ENCODE assay signal across 37 cellular contexts in the genomic region with DNA sequence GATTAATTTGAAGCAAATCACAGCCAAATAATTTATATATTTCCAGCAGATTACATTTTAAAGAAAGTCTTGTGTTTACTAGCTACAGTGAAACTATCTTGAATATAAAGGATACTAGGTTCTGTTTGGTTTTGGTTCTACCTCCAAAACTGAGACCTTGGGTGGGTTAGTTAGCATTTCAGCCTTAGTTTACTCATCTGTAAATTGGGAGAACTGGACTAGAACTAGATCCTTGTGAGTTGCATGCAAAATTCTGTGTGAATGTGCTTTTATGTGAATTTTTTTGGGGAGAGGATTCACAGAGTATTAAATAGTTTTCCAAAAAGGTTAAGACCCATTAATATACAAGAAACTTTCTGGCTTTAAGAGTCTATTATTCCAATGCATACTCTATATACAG. TPM values are rescaled to one million over a fixed set of nuclear protein-coding genes. Genes with fewer than 3 reads are reported as not detected.
DNase-seq lines count a peak whose midpoint lies in the region; ATAC-seq, FAIRE-seq and TF ChIP-seq lines count a peak whose summit lies in the region.
"Had no signal": no experiment of that assay in that cellular context is flagged by ENCODE, and none has a peak within 500 bp of the region (broad histone marks: within the 10 kb centered on the region; RNA-seq: fewer than 3 reads in every experiment).

No MANE protein-coding gene starts in this region.

- H3K27me3 Mint-ChIP-seq in activated naive CD8-positive, alpha-beta T cell treated with anti-CD3 and anti-CD28 coated beads, Interleukin-2, amount 10 ng/mL, durations not matched to agents 7 days and 5 days: no peaks in the 10 kb centered on the region
- no peaks in the 10 kb centered on the region for H3K27me3 Mint-ChIP-seq in activated naive CD8-positive, alpha-beta T cell treated with anti-CD3 and anti-CD28 coated beads for 36 hours
- H3K27me3 Mint-ChIP-seq in glutamatergic neuron (ENCODE audit: unreplicated experiment): no peaks in the 10 kb centered on the region
- H3K27me3 Mint-ChIP-seq: activated naive CD8-positive, alpha-beta T cell; memory B cell; T-helper 17 cell had no signal

- no peak for FAIRE-seq in GM12878 (lab: Jason Lieb, UNC)
- FAIRE-seq: astrocyte, small intestine had no signal

- H3K9me3 ChIP-seq in GM12878 (replicated peaks; ENCODE audit: control insufficient read depth, insufficient read depth, low read length) (no peaks in the 10 kb centered on the region), transverse colon (no peaks in the 10 kb centered on the region), gastrocnemius medialis (no peaks in the 10 kb centered on the region)
- H3K9me3 ChIP-seq: BLaER1, neutrophil, tibial nerve had no signal

- H3K4me1 Mint-ChIP-seq in activated naive CD8-positive, alpha-beta T cell treated with anti-CD3 and anti-CD28 coated beads, Interleukin-2, amount 10 ng/mL, durations not matched to agents 7 days and 5 days: peaks cover 40% of the 10 kb centered on the region
- peaks cover 26% of the 10 kb centered on the region for H3K4me1 Mint-ChIP-seq in activated naive CD8-positive, alpha-beta T cell treated with anti-CD3 and anti-CD28 coated beads for 36 hours
- peaks cover 7% of the 10 kb centered on the region for H3K4me1 Mint-ChIP-seq in glutamatergic neuron (ENCODE audit: low read depth, unreplicated experiment)

- H3K4me3 Mint-ChIP-seq in activated naive CD8-positive, alpha-beta T cell treated with anti-CD3 and anti-CD28 coated beads, Interleukin-2, amount 10 ng/mL, durations not matched to agents 7 days and 5 days: peak overlapping the region; percentile 30
- H3K4me3 Mint-ChIP-seq in activated naive CD8-positive, alpha-beta T cell treated with anti-CD3 and anti-CD28 coated beads for 36 hours: no peak overlapping the region
- H3K4me3 Mint-ChIP-seq in glutamatergic neuron (ENCODE audit: unreplicated experiment): no peak overlapping the region
- H3K4me3 Mint-ChIP-seq: activated naive CD8-positive, alpha-beta T cell; endodermal cell; immature natural killer cell; memory B cell; T-helper 17 cell had no signal

- no peak overlapping the region for H2AFZ ChIP-seq in GM12878 (ENCODE audit: control insufficient read depth, low read depth, low read length)

- TF ChIP-seq POLR2A in NB4 (IDR thresholded peaks at IDR 0.05; ENCODE audit: extremely low read depth, insufficient read length) (no peak), GM12878 (IDR thresholded peaks at IDR 0.05; ENCODE audit: low read depth, low read length) (no peak), transverse colon (IDR thresholded peaks at IDR 0.05) (no peak), gastrocnemius medialis (IDR thresholded peaks at IDR 0.05) (no peak)

- H3K27ac Mint-ChIP-seq in activated naive CD8-positive, alpha-beta T cell treated with anti-CD3 and anti-CD28 coated beads, Interleukin-2, amount 10 ng/mL, durations not matched to agents 7 days and 5 days: no peak overlapping the region
- no peak overlapping the region for H3K27ac Mint-ChIP-seq in activated naive CD8-positive, alpha-beta T cell treated with anti-CD3 and anti-CD28 coated beads for 36 hours
- H3K27ac Mint-ChIP-seq in glutamatergic neuron (ENCODE audit: unreplicated experiment): no peak overlapping the region
- H3K27ac Mint-ChIP-seq: activated naive CD8-positive, alpha-beta T cell; endodermal cell; immature natural killer cell had no signal

- TF ChIP-seq EP300 in GM12878 (IDR thresholded peaks at IDR 0.05; ENCODE audit: borderline replicate concordance in 1 of 2, control insufficient read depth in 1 of 2, low read depth in 2 of 2, low read length in 2 of 2): no peak
- no peak for TF ChIP-seq EP300 in transverse colon (IDR thresholded peaks at IDR 0.05; ENCODE audit: low read depth)

- H3K4me2 ChIP-seq in GM12878 (ENCODE audit: control insufficient read depth, insufficient read depth): peak overlapping the region; percentile 91

- H4K20me1 ChIP-seq in GM12878 (ENCODE audit: control insufficient read depth, insufficient read depth): no peaks in the 10 kb centered on the region; the same call in 1 of the 2 replicates

- no peaks in the 10 kb centered on the region for H3K9me3 Mint-ChIP-seq in activated naive CD8-positive, alpha-beta T cell treated with anti-CD3 and anti-CD28 coated beads, Interleukin-2, amount 10 ng/mL, durations not matched to agents 7 days and 5 days
- no peaks in the 10 kb centered on the region for H3K9me3 Mint-ChIP-seq in activated naive CD8-positive, alpha-beta T cell treated with anti-CD3 and anti-CD28 coated beads for 36 hours
- H3K9me3 Mint-ChIP-seq in glutamatergic neuron (ENCODE audit: unreplicated experiment): peaks cover 1% of the 10 kb centered on the region
- H3K9me3 Mint-ChIP-seq: endodermal cell, immature natural killer cell, memory B cell had no signal

- H3K4me1 ChIP-seq in GM12878 (ENCODE audit: control insufficient read depth, insufficient read depth, low read length): peaks cover 3% of the 10 kb centered on the region; the same call in 1 of the 2 replicates
- H3K4me1 ChIP-seq in transverse colon: peaks cover 3 to 32% (median 13%) of the 10 kb centered on the region in 4 donors
- peaks cover 11 to 15% of the 10 kb centered on the region in 2 donors for H3K4me1 ChIP-seq in gastrocnemius medialis

- BruUV-seq in GM12878 (replicated peaks; lab: Mats Ljungman, UMichigan): no TSS peak

- H3K27ac ChIP-seq in GM12878 (ENCODE audit: control insufficient read depth, insufficient read depth) (peak overlapping the region; percentile 87), transverse colon (peak overlapping the region; percentile 57 to 99 (median 96)), gastrocnemius medialis (no peak overlapping the region)
- H3K27ac ChIP-seq: BLaER1, foreskin keratinocyte, RWPE1, tibial nerve had no signal

- H3K27me3 ChIP-seq in GM12878 (replicated peaks in 1 of 2; ENCODE audit: control insufficient read depth in 2 of 2, insufficient read depth in 2 of 2, low read length in 1 of 2) (no peaks in the 10 kb centered on the region), transverse colon (no peaks in the 10 kb centered on the region), gastrocnemius medialis (no peaks in the 10 kb centered on the region)
- H3K27me3 ChIP-seq: BLaER1, foreskin keratinocyte, neutrophil, tibial nerve had no signal

- in situ Hi-C loops in GM12878 (cut with MboI) (no loop called here), transverse colon (cut with MboI; ENCODE audit: low pct_ligation_motif_present in 1 of 4, low pct_unique_long_range_greater_than_20kb in 1 of 4, low sequenced_read_pairs in 3 of 4) (loop anchor here in 1 of 4 donors (10.0 kb wide), 1 partner anchor 74 kb away; no protein-coding TSS in a partner anchor), gastrocnemius medialis (cut with MboI; ENCODE audit: low sequenced_read_pairs in 4 of 4) (loop anchor here in 1 of 4 donors (10.0 kb wide), 1 partner anchor 64 kb away; a partner anchor contains a TSS)

- POLR2A ChIA-PET in activated naive CD8-positive, alpha-beta T cell treated with anti-CD3 and anti-CD28 coated beads, Interleukin-2, amount 10 ng/mL, durations not matched to agents 7 days and 5 days (lab: Charles Lee): no interaction called here
- POLR2A ChIA-PET in GM12878 (lab: Charles Lee): interaction anchor here (1.0 to 2.3 kb wide), 9 partner anchors 36 to 274 kb away, joined by 3 to 25 read pairs (median 5); a partner anchor contains a TSS

- H3K4me3 ChIP-seq in NB4 (ENCODE audit: low read depth, low read length) (peak overlapping the region; percentile 98), GM12878 (peak overlapping the region; percentile 66), transverse colon (peak overlapping the region in 3 of 4 donors; percentile 17 to 81 (median 78)), gastrocnemius medialis (no peak overlapping the region)
- H3K4me3 ChIP-seq: BLaER1, tibial nerve had no signal

- H3K36me3 ChIP-seq in GM12878 (ENCODE audit: control insufficient read depth in 2 of 2, insufficient read depth in 2 of 2, low read length in 1 of 2): peaks cover 2 to 13% of the 10 kb centered on the region in 2 experiments; a peak in 3 of 4 replicates
- peaks cover 0 to 24% (median 4%) of the 10 kb centered on the region in 4 donors for H3K36me3 ChIP-seq in transverse colon
- peaks cover 0 to 11% of the 10 kb centered on the region in 2 donors for H3K36me3 ChIP-seq in gastrocnemius medialis
- H3K36me3 ChIP-seq: neutrophil had no signal

- peaks cover 42% of the 10 kb centered on the region for H3K36me3 Mint-ChIP-seq in activated naive CD8-positive, alpha-beta T cell treated with anti-CD3 and anti-CD28 coated beads, Interleukin-2, amount 10 ng/mL, durations not matched to agents 7 days and 5 days
- peaks cover 53% of the 10 kb centered on the region for H3K36me3 Mint-ChIP-seq in activated naive CD8-positive, alpha-beta T cell treated with anti-CD3 and anti-CD28 coated beads for 36 hours
- H3K36me3 Mint-ChIP-seq in glutamatergic neuron (ENCODE audit: unreplicated experiment): no peaks in the 10 kb centered on the region

- intact Hi-C loops in GM12878 (cut with micrococcal nuclease; ENCODE audit: unreplicated experiment): loop anchor here (5.0 to 10.0 kb wide), 5 partner anchors 153 to 374 kb away; a partner anchor contains a TSS
- intact Hi-C loops in transverse colon (cut with DNase I; ENCODE audit: low total_unique reads): no loop called here
- intact Hi-C loops in gastrocnemius medialis (cut with DNase I; ENCODE audit: low total_unique reads): loop anchor here (5.0 kb wide), 1 partner anchor 138 kb away; no protein-coding TSS in a partner anchor

- TF ChIP-seq CTCF in NB4 (IDR thresholded peaks at IDR 0.05; ENCODE audit: low read depth, low read length) (no peak), GM12878 (IDR thresholded peaks at IDR 0.05 in 2 of 3, conservative IDR thresholded peaks at IDR 0.05 in 1 of 3; ENCODE audit: control insufficient read depth in 2 of 3, extremely low read depth in 1 of 3, insufficient read depth in 1 of 3, low read depth in 3 of 3, low read length in 3 of 3) (no peak), transverse colon (IDR thresholded peaks at IDR 0.05) (no peak), glutamatergic neuron (IDR thresholded peaks at IDR 0.05; ENCODE audit: partially characterized antibody, unreplicated experiment) (no peak), gastrocnemius medialis (IDR thresholded peaks at IDR 0.05 in 4 of 5, conservative IDR thresholded peaks at IDR 0.05 in 1 of 5) (no peak)

- TF ChIP-seq RAD21 in GM12878 (IDR thresholded peaks at IDR 0.05; ENCODE audit: insufficient read depth, low read depth, low read length): no peak

- peak overlapping the region; percentile 66 for H3K9ac ChIP-seq in GM12878 (ENCODE audit: control insufficient read depth, insufficient read depth, low read length)
- H3K9ac ChIP-seq: BLaER1 had no signal

- CTCF ChIA-PET in GM12878 (lab: Yijun Ruan, JAX): interaction anchor here (0.6 to 2.5 kb wide), 19 partner anchors 25 to 372 kb away, joined by 3 to 9 read pairs (median 5); no protein-coding TSS in a partner anchor

- RAD21 ChIA-PET in GM12878 (lab: Charles Lee; ENCODE audit: unreplicated experiment): interaction anchor here (1.0 to 3.2 kb wide), 18 partner anchors 16 to 292 kb away, joined by 3 to 14 read pairs (median 5); a partner anchor contains a TSS

- SMC1A ChIA-PET in GM12878 (lab: Charles Lee; ENCODE audit: uncharacterized antibody, unreplicated experiment): interaction anchor here (0.7 to 3.2 kb wide), 21 partner anchors 9 to 370 kb away, joined by 3 to 19 read pairs (median 4); a partner anchor contains a TSS

- peaks cover 76% of the 10 kb centered on the region for H3K79me2 ChIP-seq in GM12878 (ENCODE audit: control insufficient read depth, insufficient read depth, low read length)

- no peak for ATAC-seq in activated naive CD8-positive, alpha-beta T cell treated with anti-CD3 and anti-CD28 coated beads, Interleukin-2, amount 10 ng/mL, durations not matched to agents 7 days and 5 days (ENCODE audit: low read depth)
- ATAC-seq in GM12878 (no peak), gastrocnemius medialis (no peak)
- ATAC-seq: esophagus mucosa, foreskin keratinocyte, HCT116, T-helper 17 cell had no signal

- no peak for DNase-seq in activated naive CD8-positive, alpha-beta T cell treated with anti-CD3 and anti-CD28 coated beads, Interleukin-2, amount 10 ng/mL, durations not matched to agents 7 days and 5 days
- DNase-seq in activated naive CD8-positive, alpha-beta T cell treated with anti-CD3 and anti-CD28 coated beads for 36 hours: no peak
- no peak for DNase-seq in NB4 (ENCODE audit: low read depth)
- DNase-seq in GM12878 (ENCODE audit: low read depth, low spot score): no peak
- no peak for DNase-seq in transverse colon
- no peak for DNase-seq in glutamatergic neuron
- no peak for DNase-seq in gastrocnemius medialis
- DNase-seq in superior temporal gyrus (ENCODE audit: extremely low spot score): no peak
- DNase-seq: activated CD4-positive, alpha-beta T cell treated with anti-CD3 and anti-CD28 coated beads for 4 hours; activated CD8-positive, alpha-beta memory T cell treated with anti-CD3 and anti-CD28 coated beads, Interleukin-2, amount 50 U/mL, for 4 hours; activated effector memory CD4-positive, alpha-beta T cell treated with Interleukin-2 at 50 U/mL for 16 hours; caudate nucleus; COR-L47; endodermal cell; foreskin keratinocyte; hippocampal formation; immature natural killer cell; left colon; MM.1S; NCI-H1436; NCI-H2081 treated with DMSO at 0.1 percent for 48 hours; NCI-H226; stimulated activated CD4-positive, alpha-beta T cell treated with anti-CD3 and anti-CD28 coated beads, Interleukin-2, amount 100 ng/mL, for 24 hours; T-helper 17 cell had no signal

RNA-seq across cellular contexts. Expression of a gene that starts 4.1 kb away (rescaled TPM):
- total RNA-seq in activated naive CD8-positive, alpha-beta T cell treated with anti-CD3 and anti-CD28 coated beads, Interleukin-2, amount 10 ng/mL, durations not matched to agents 7 days and 5 days: 10 to 100 TPM; 50.1 to 53.5 TPM
- total RNA-seq in activated naive CD8-positive, alpha-beta T cell treated with anti-CD3 and anti-CD28 coated beads for 36 hours: 10 to 100 TPM; 74.1 to 75.8 TPM
- total RNA-seq in GM12878 (2013; cell fraction: nucleolus; rRNA removed): 99.9 and 117 TPM in 2 replicates
- total RNA-seq in GM12878 (2014; rRNA removed): 53.0 and 57.5 TPM in 2 replicates
- 77.9 and 80.3 TPM in 2 replicates for total RNA-seq in GM12878 (2014; rRNA removed; fragmentation: Illumina TruSeq; extraction: Trizol)
- 50.0 and 51.9 TPM in 2 replicates for total RNA-seq in GM12878 (2021)
- 22.9 TPM for polyA plus RNA-seq in GM12878 (2011; ENCODE audit: low read depth)
- polyA plus RNA-seq in GM12878 (2011; rRNA removed): 125 and 181 TPM in 2 replicates
- polyA plus RNA-seq in GM12878 (2011; cell fraction: cytosol; rRNA removed): 63.4 and 65.2 TPM in 2 replicates
- polyA plus RNA-seq in GM12878 (2011; cell fraction: nucleus; rRNA removed): 59.5 and 73.5 TPM in 2 replicates
- polyA plus RNA-seq in GM12878 (2012): 35.0 and 36.3 TPM in 2 replicates
- polyA plus RNA-seq in GM12878 (2014; fragmentation: Illumina TruSeq; extraction: Trizol): 84.5 and 107 TPM in 2 replicates
- polyA plus RNA-seq in GM12878 (2014; fragmentation: Nextera tagmentation; extraction: Ambion mirVana): 100 to 1,000 TPM; 146 to 153 TPM
- polyA plus RNA-seq in GM12878 (2014; rRNA removed): 51.3 and 70.6 TPM in 2 replicates
- 100 to 1,000 TPM; 140 to 141 TPM for polyA plus RNA-seq in GM12878 (2016; fragmentation: Nextera tagmentation; extraction: Ambion mirVana)
- 38.8 and 47.4 TPM in 2 replicates for polyA minus RNA-seq in GM12878 (2011; rRNA and poly(A)+ RNA removed)
- polyA minus RNA-seq in GM12878 (2011; cell fraction: cytosol; rRNA and poly(A)+ RNA removed): 27.7 and 29.7 TPM in 2 replicates
- 48.4 and 93.3 TPM in 2 replicates for polyA minus RNA-seq in GM12878 (2011; cell fraction: nucleus; rRNA and poly(A)+ RNA removed)
- total RNA-seq in transverse colon: 10 to 100 TPM in 3 of 4 donors, 1 to 10 TPM in 1; 8.2 to 45.7 (median 23.2) TPM
- total RNA-seq in glutamatergic neuron (ENCODE audit: unreplicated experiment): 20.1 TPM
- total RNA-seq in gastrocnemius medialis: 1 to 10 TPM; 2.6 to 4.4 (median 3.3) TPM

RNA-seq across cellular contexts. Expression of a gene that starts 19.8 kb away (rescaled TPM):
- 1 to 10 TPM; 1.6 to 2.2 TPM for total RNA-seq in activated naive CD8-positive, alpha-beta T cell treated with anti-CD3 and anti-CD28 coated beads, Interleukin-2, amount 10 ng/mL, durations not matched to agents 7 days and 5 days
- not detected for total RNA-seq in activated naive CD8-positive, alpha-beta T cell treated with anti-CD3 and anti-CD28 coated beads for 36 hours
- total RNA-seq in GM12878 (2013; cell fraction: nucleolus; rRNA removed): not detected in 2 replicates
- total RNA-seq in GM12878 (2014; rRNA removed) (not detected in 2 replicates), GM12878 (2014; rRNA removed; fragmentation: Illumina TruSeq; extraction: Trizol) (not detected in 2 replicates), GM12878 (2021) (0.35 TPM in 1 of 2 replicates, not detected in the other), transverse colon (not detected), glutamatergic neuron (ENCODE audit: unreplicated experiment) (0.54 TPM), gastrocnemius medialis (not detected)
- not detected for polyA plus RNA-seq in GM12878 (2011; ENCODE audit: low read depth)
- polyA plus RNA-seq in GM12878 (2011; rRNA removed) (not detected in 2 replicates), GM12878 (2014; fragmentation: Illumina TruSeq; extraction: Trizol) (not detected in 2 replicates), GM12878 (2014; fragmentation: Nextera tagmentation; extraction: Ambion mirVana) (under 1 TPM in 1 of 2 experiments, not detected in 1; 0.18 TPM), GM12878 (2014; rRNA removed) (0.46 TPM in 1 of 2 replicates, not detected in the other), GM12878 (2016; fragmentation: Nextera tagmentation; extraction: Ambion mirVana) (not detected)
- not detected in 2 replicates for polyA plus RNA-seq in GM12878 (2011; cell fraction: cytosol; rRNA removed)
- polyA plus RNA-seq in GM12878 (2011; cell fraction: nucleus; rRNA removed): not detected in 2 replicates
- polyA plus RNA-seq in GM12878 (2012): not detected in 2 replicates
- 0.36 TPM in 1 of 2 replicates, not detected in the other for polyA minus RNA-seq in GM12878 (2011; rRNA and poly(A)+ RNA removed)
- not detected in 2 replicates for polyA minus RNA-seq in GM12878 (2011; cell fraction: cytosol; rRNA and poly(A)+ RNA removed)
- not detected in 2 replicates for polyA minus RNA-seq in GM12878 (2011; cell fraction: nucleus; rRNA and poly(A)+ RNA removed)
- total RNA-seq: astrocyte, endodermal cell, esophagus mucosa, foreskin keratinocyte, left colon, renal cortical epithelial cell, SK-MEL-5, tibial nerve had no signal
- polyA plus RNA-seq: AG04450, foreskin keratinocyte, immature natural killer cell, small intestine had no signal

RNA-seq across cellular contexts. Expression of a gene that starts 59.9 kb away (rescaled TPM):
- total RNA-seq in activated naive CD8-positive, alpha-beta T cell treated with anti-CD3 and anti-CD28 coated beads, Interleukin-2, amount 10 ng/mL, durations not matched to agents 7 days and 5 days: 100 to 1,000 TPM; 161 to 166 TPM
- 100 to 1,000 TPM; 110 to 111 TPM for total RNA-seq in activated naive CD8-positive, alpha-beta T cell treated with anti-CD3 and anti-CD28 coated beads for 36 hours
- total RNA-seq in GM12878 (2013; cell fraction: nucleolus; rRNA removed): 86.5 and 96.5 TPM in 2 replicates
- total RNA-seq in GM12878 (2014; rRNA removed) (55.6 and 61.5 TPM in 2 replicates), GM12878 (2014; rRNA removed; fragmentation: Illumina TruSeq; extraction: Trizol) (92.2 and 92.7 TPM in 2 replicates), GM12878 (2021) (111 and 113 TPM in 2 replicates), transverse colon (10 to 100 TPM; 29.9 to 64.3 (median 40.9) TPM), glutamatergic neuron (ENCODE audit: unreplicated experiment) (155 TPM), gastrocnemius medialis (10 to 100 TPM; 24.1 to 50.7 (median 36.0) TPM)
- polyA plus RNA-seq in GM12878 (2011; ENCODE audit: low read depth): 46.1 TPM
- polyA plus RNA-seq in GM12878 (2011; rRNA removed) (128 and 158 TPM in 2 replicates), GM12878 (2014; fragmentation: Illumina TruSeq; extraction: Trizol) (125 and 161 TPM in 2 replicates), GM12878 (2014; fragmentation: Nextera tagmentation; extraction: Ambion mirVana) (100 to 1,000 TPM; 196 to 565 TPM), GM12878 (2014; rRNA removed) (66.8 and 73.9 TPM in 2 replicates), GM12878 (2016; fragmentation: Nextera tagmentation; extraction: Ambion mirVana) (100 to 1,000 TPM; 290 to 309 TPM)
- 53.6 and 63.0 TPM in 2 replicates for polyA plus RNA-seq in GM12878 (2011; cell fraction: cytosol; rRNA removed)
- polyA plus RNA-seq in GM12878 (2011; cell fraction: nucleus; rRNA removed): 81.7 and 136 TPM in 2 replicates
- polyA plus RNA-seq in GM12878 (2012): 85.1 and 101 TPM in 2 replicates
- polyA minus RNA-seq in GM12878 (2011; rRNA and poly(A)+ RNA removed): 89.7 and 107 TPM in 2 replicates
- polyA minus RNA-seq in GM12878 (2011; cell fraction: cytosol; rRNA and poly(A)+ RNA removed): 42.2 and 63.3 TPM in 2 replicates
- polyA minus RNA-seq in GM12878 (2011; cell fraction: nucleus; rRNA and poly(A)+ RNA removed): 36.1 and 50.7 TPM in 2 replicates

Comparison
In these comparisons a context has a peak if more than half of its experiments do, and no peak if none do; other contexts are left out.
1. H3K4me3 ChIP-seq: peak in NB4 (single experiment), GM12878 (single experiment) and transverse colon (3 of 4); none in gastrocnemius medialis (0 of 4).
2. H3K27ac ChIP-seq: peak in GM12878 (single experiment) and transverse colon (4 of 4); none in gastrocnemius medialis (0 of 4).